2 cellular contexts compared by ENCODE assay signal in the genomic region with DNA sequence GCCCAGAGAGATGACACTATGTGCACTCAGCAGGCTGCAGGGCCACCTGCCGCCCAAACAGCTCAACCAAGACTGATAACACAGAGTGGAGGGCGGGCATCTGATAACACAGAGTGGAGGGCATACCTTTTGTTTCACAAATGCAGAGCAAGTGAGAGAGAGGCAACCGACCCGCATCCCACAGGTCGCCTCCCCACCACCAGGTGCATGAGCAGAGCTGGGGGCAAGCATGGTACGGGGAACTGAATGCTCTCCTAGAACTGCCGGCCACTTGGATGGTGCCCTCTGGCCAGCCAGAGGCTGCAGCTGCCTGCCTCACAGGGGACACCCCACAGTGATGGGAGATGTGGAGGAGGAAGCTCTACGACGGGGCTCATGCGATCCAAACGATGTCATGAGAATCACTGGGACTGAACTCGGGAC.
TF ChIP-seq lines count a peak whose summit lies in the region.

No MANE protein-coding gene starts in this region.

TF ChIP-seq in GM12878, 131 proteins besides CTCF, POLR2A, EP300 and RAD21 (continued from another document):
- TF ChIP-seq, protein P1, sequence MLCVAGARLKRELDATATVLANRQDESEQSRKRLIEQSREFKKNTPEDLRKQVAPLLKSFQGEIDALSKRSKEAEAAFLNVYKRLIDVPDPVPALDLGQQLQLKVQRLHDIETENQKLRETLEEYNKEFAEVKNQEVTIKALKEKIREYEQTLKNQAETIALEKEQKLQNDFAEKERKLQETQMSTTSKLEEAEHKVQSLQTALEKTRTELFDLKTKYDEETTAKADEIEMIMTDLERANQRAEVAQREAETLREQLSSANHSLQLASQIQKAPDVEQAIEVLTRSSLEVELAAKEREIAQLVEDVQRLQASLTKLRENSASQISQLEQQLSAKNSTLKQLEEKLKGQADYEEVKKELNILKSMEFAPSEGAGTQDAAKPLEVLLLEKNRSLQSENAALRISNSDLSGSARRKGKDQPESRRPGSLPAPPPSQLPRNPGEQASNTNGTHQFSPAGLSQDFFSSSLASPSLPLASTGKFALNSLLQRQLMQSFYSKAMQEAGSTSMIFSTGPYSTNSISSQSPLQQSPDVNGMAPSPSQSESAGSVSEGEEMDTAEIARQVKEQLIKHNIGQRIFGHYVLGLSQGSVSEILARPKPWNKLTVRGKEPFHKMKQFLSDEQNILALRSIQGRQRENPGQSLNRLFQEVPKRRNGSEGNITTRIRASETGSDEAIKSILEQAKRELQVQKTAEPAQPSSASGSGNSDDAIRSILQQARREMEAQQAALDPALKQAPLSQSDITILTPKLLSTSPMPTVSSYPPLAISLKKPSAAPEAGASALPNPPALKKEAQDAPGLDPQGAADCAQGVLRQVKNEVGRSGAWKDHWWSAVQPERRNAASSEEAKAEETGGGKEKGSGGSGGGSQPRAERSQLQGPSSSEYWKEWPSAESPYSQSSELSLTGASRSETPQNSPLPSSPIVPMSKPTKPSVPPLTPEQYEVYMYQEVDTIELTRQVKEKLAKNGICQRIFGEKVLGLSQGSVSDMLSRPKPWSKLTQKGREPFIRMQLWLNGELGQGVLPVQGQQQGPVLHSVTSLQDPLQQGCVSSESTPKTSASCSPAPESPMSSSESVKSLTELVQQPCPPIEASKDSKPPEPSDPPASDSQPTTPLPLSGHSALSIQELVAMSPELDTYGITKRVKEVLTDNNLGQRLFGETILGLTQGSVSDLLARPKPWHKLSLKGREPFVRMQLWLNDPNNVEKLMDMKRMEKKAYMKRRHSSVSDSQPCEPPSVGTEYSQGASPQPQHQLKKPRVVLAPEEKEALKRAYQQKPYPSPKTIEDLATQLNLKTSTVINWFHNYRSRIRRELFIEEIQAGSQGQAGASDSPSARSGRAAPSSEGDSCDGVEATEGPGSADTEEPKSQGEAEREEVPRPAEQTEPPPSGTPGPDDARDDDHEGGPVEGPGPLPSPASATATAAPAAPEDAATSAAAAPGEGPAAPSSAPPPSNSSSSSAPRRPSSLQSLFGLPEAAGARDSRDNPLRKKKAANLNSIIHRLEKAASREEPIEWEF (IDR thresholded peaks at IDR 0.05; ENCODE audit: insufficient replicate concordance, low read depth, low read length) = no peak
TF ChIP-seq in GM12878: peak in this region for 0.

TF ChIP-seq in SK-N-SH treated with all-trans-retinoic acid at 6 μM for 48 hours, 23 proteins besides CTCF, POLR2A, EP300 and RAD21 (continued from another document):
- TF ChIP-seq POU6F1 (CRISPR knock-in tag; IDR thresholded peaks at IDR 0.05; ENCODE audit: borderline replicate concordance, low read depth) = no peak
- no peak for TF ChIP-seq CREB5 (CRISPR knock-in tag; IDR thresholded peaks at IDR 0.05; ENCODE audit: low read depth)
- no peak for TF ChIP-seq ZC3H10 (CRISPR knock-in tag; IDR thresholded peaks at IDR 0.05)
- TF ChIP-seq ZFP3 (CRISPR knock-in tag; IDR thresholded peaks at IDR 0.05) = no peak
- TF ChIP-seq PPARA (CRISPR knock-in tag; IDR thresholded peaks at IDR 0.05; ENCODE audit: borderline replicate concordance) = no peak
- TF ChIP-seq, protein P2, sequence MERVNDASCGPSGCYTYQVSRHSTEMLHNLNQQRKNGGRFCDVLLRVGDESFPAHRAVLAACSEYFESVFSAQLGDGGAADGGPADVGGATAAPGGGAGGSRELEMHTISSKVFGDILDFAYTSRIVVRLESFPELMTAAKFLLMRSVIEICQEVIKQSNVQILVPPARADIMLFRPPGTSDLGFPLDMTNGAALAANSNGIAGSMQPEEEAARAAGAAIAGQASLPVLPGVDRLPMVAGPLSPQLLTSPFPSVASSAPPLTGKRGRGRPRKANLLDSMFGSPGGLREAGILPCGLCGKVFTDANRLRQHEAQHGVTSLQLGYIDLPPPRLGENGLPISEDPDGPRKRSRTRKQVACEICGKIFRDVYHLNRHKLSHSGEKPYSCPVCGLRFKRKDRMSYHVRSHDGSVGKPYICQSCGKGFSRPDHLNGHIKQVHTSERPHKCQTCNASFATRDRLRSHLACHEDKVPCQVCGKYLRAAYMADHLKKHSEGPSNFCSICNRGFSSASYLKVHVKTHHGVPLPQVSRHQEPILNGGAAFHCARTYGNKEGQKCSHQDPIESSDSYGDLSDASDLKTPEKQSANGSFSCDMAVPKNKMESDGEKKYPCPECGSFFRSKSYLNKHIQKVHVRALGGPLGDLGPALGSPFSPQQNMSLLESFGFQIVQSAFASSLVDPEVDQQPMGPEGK (CRISPR knock-in tag; IDR thresholded peaks at IDR 0.05; ENCODE audit: borderline replicate concordance) = no peak
- TF ChIP-seq OSR1 (CRISPR knock-in tag; IDR thresholded peaks at IDR 0.05) = no peak
- TF ChIP-seq CSRNP3 (CRISPR knock-in tag; IDR thresholded peaks at IDR 0.05) = no peak
- no peak for TF ChIP-seq BACH2 (CRISPR knock-in tag; IDR thresholded peaks at IDR 0.05; ENCODE audit: borderline replicate concordance)
